10 cellular contexts compared by ENCODE assay signal in genomic region chr21:34844924-34845238, GRCh38.
DNase-seq lines count a peak whose midpoint lies in the region; ATAC-seq and TF ChIP-seq lines count a peak whose summit lies in the region.
"Had no signal": no experiment of that assay in that cellular context is flagged by ENCODE, and none has a peak within 500 bp of the region (broad histone marks: within the 10 kb centered on the region; RNA-seq: fewer than 3 reads in every experiment).

No MANE protein-coding gene starts in this region.

- no peak overlapping the region for H3K27ac ChIP-seq in endodermal cell (ENCODE audit: low read depth, low read length)
- H3K27ac ChIP-seq: right lobe of liver had no signal

- no peaks in the 10 kb centered on the region for H3K9me3 ChIP-seq in endodermal cell (ENCODE audit: control insufficient read depth, low read length)
- H3K9me3 ChIP-seq: right lobe of liver had no signal

- no peak overlapping the region for H3K27ac Mint-ChIP-seq in endodermal cell
- H3K27ac Mint-ChIP-seq in stimulated activated effector memory CD8-positive, alpha-beta T cell treated with anti-CD3 and anti-CD28 coated beads, Interleukin-12 subunit alpha, Interleukin-12 subunit beta, amount 100 ng/mL, for 72 hours = peak overlapping the region; percentile 20

- H3K27me3 ChIP-seq in endodermal cell (ENCODE audit: control insufficient read depth, insufficient read depth, low read length, poor library complexity, severe bottlenecking) = no peaks in the 10 kb centered on the region
- H3K27me3 ChIP-seq: right lobe of liver had no signal

- peaks cover 33% of the 10 kb centered on the region for H3K4me1 Mint-ChIP-seq in endodermal cell
- peaks cover 58% of the 10 kb centered on the region for H3K4me1 Mint-ChIP-seq in stimulated activated effector memory CD8-positive, alpha-beta T cell treated with anti-CD3 and anti-CD28 coated beads, Interleukin-12 subunit alpha, Interleukin-12 subunit beta, amount 100 ng/mL, for 72 hours

- WGBS in endodermal cell (ENCODE audit: insufficient coverage in 1 of 2, insufficient read length in 1 of 2), 2 experiments = 53 to 58% methylated on average over 4 of the region's 4 CpGs

- H3K9ac ChIP-seq in endodermal cell (ENCODE audit: extremely low read depth, low read length, poor library complexity, severe bottlenecking) = no peak overlapping the region

- H3K4me3 Mint-ChIP-seq in endodermal cell = no peak overlapping the region
- no peak overlapping the region for H3K4me3 Mint-ChIP-seq in stimulated activated effector memory CD8-positive, alpha-beta T cell treated with anti-CD3 and anti-CD28 coated beads, Interleukin-12 subunit alpha, Interleukin-12 subunit beta, amount 100 ng/mL, for 72 hours

- H3K4me3 ChIP-seq in endodermal cell (ENCODE audit: low read length) = no peak overlapping the region
- H3K4me3 ChIP-seq: right lobe of liver had no signal

- H3K36me3 Mint-ChIP-seq in endodermal cell (ENCODE audit: low read depth) = no peaks in the 10 kb centered on the region
- H3K36me3 Mint-ChIP-seq in stimulated activated effector memory CD8-positive, alpha-beta T cell treated with anti-CD3 and anti-CD28 coated beads, Interleukin-12 subunit alpha, Interleukin-12 subunit beta, amount 100 ng/mL, for 72 hours = peaks cover 97% of the 10 kb centered on the region

- TF ChIP-seq CTCF in endodermal cell (conservative IDR thresholded peaks at IDR 0.05) = no peak

- DNase-seq in NCI-H2107 treated with DMSO at 0.1 percent for 48 hours (lab: John Stamatoyannopoulos, UW; ENCODE audit: unreplicated experiment) (peak; percentile 31), NCI-H2107 (lab: John Stamatoyannopoulos, UW) (no peak), NCI-H748 (lab: John Stamatoyannopoulos, UW; ENCODE audit: unreplicated experiment) (peak; percentile 72), endodermal cell (peak; percentile 72), NAMALWA (ENCODE audit: low spot score) (no peak), NOMO-1 treated with DMSO at 0.1 percent for 48 hours (lab: John Stamatoyannopoulos, UW; ENCODE audit: unreplicated experiment) (no peak)
- DNase-seq in stimulated activated effector memory CD8-positive, alpha-beta T cell treated with anti-CD3 and anti-CD28 coated beads, Interleukin-12 subunit alpha, Interleukin-12 subunit beta, amount 100 ng/mL, for 72 hours (ENCODE audit: low spot score in 2 of 2) = no peak
- DNase-seq: stimulated activated naive CD8-positive, alpha-beta T cell treated with anti-CD3 and anti-CD28 coated beads, Interleukin-15, Interleukin-2, amounts not matched to agents 100 U/mL and 50 U/mL, for 24 hours had no signal

- peaks cover 5% of the 10 kb centered on the region for H3K4me1 ChIP-seq in endodermal cell (ENCODE audit: control insufficient read depth, insufficient read depth, low read length)

- ATAC-seq in stimulated activated effector memory CD8-positive, alpha-beta T cell treated with anti-CD3 and anti-CD28 coated beads, Interleukin-12 subunit alpha, Interleukin-12 subunit beta, amount 100 ng/mL, for 72 hours = no peak
- no peak for ATAC-seq in HG03095 (IDR thresholded peaks at IDR 0.05; ENCODE audit: unreplicated experiment)

- H3K9me3 Mint-ChIP-seq in endodermal cell = no peaks in the 10 kb centered on the region
- no peaks in the 10 kb centered on the region for H3K9me3 Mint-ChIP-seq in stimulated activated effector memory CD8-positive, alpha-beta T cell treated with anti-CD3 and anti-CD28 coated beads, Interleukin-12 subunit alpha, Interleukin-12 subunit beta, amount 100 ng/mL, for 72 hours

- H3K36me3 ChIP-seq in endodermal cell (ENCODE audit: control insufficient read depth, insufficient read depth, low read length) = no peaks in the 10 kb centered on the region

- peaks cover 2% of the 10 kb centered on the region for H3K27me3 Mint-ChIP-seq in endodermal cell (ENCODE audit: insufficient read depth)

Comparison
In these comparisons a context has a peak if more than half of its experiments do, and no peak if none do; other contexts are left out.
1. DNase-seq: peak in NCI-H2107 treated with DMSO at 0.1 percent for 48 hours (single experiment), NCI-H748 (single experiment) and endodermal cell (single experiment); none in NCI-H2107 (single experiment), stimulated activated effector memory CD8-positive, alpha-beta T cell treated with anti-CD3 and anti-CD28 coated beads, Interleukin-12 subunit alpha, Interleukin-12 subunit beta, amount 100 ng/mL, for 72 hours (0 of 2), NAMALWA (single experiment) and NOMO-1 treated with DMSO at 0.1 percent for 48 hours (single experiment).